8 cellular contexts compared by ENCODE assay signal in the genomic region with DNA sequence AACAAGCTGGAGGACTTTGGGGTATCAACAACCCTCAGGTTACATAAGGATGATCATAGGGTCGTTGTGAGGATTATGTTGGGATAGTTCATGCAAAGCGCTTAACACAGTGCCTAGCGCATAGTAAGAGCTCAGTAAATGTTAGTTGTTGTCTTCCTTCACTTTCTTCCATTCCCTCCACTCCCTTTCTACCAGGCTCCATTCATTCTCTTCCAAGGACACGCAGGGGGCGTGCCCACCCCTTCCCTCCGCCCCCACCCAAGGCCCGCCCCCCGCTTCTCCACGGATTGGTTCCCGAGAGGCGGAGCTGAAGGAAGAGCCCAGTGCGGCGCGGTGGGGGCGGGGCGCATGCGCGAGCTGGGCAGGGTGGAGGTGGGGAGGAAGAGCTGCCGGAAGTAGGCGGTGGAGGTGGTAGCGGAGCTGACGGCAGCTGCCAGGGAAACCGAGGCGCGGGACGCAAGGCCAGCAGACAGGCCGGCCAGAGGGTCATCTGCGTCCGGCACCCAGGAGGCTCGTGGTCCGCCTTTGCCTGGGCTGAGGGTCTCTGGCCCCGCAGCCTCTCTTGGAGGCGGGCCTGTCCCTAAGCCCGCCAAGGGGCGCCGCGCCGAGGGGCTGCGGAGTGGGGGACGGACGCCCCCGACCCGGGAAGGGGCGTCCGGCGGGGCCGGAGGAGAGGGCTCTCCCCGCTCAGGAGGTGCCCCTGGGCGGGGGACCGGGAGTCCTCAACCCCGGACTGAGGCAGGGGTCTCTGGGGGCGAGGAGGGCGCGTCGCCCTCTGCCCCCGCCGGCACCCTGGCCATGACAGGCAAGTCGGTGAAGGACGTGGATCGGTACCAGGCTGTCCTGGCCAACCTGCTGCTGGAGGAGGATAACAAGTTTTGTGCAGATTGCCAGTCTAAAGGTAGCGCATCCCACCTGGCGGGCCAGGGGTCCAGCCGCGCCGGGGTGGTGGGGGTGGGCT. TPM values are rescaled to one million over a fixed set of nuclear protein-coding genes. Genes with fewer than 3 reads are reported as not detected.
DNase-seq lines count a peak whose midpoint lies in the region; ATAC-seq and TF ChIP-seq lines count a peak whose summit lies in the region.

A gene (plus strand): TSS at position 405 of the 961 bp plus-strand sequence. CDS start 394 bp downstream, at position 799.

- 1 to 3% methylated on average over 9 to 32 of the region's 65 CpGs for WGBS in testis, 2 donors

- no peaks in the 10 kb centered on the region for H3K27me3 ChIP-seq in osteoblast (ENCODE audit: insufficient read depth, low read length)
- no peaks in the 10 kb centered on the region for H3K27me3 ChIP-seq in testis

- TF ChIP-seq CTCF in GM10248 (IDR thresholded peaks at IDR 0.05; ENCODE audit: control extremely low read depth, extremely low read depth, low read depth, missing control alignments) = no peak
- no peak for TF ChIP-seq CTCF in osteoblast (IDR thresholded peaks at IDR 0.05; ENCODE audit: extremely low read depth, low read depth, low read length)
- TF ChIP-seq CTCF in testis (IDR thresholded peaks at IDR 0.05) = no peak

- intact Hi-C loops in testis (cut with DNase I; ENCODE audit: low total_unique reads) = no loop called here

- peak; percentile 89 for ATAC-seq in HG02623 (IDR thresholded peaks at IDR 0.05; ENCODE audit: unreplicated experiment)

- peak within 1 kb of the TSS; percentile 87 for H3K4me2 ChIP-seq in osteoblast (ENCODE audit: insufficient read depth, low read length)

- CTCF ChIA-PET in GM10248 (lab: Yijun Ruan, JAX) = interaction anchor here (1.1 to 5.9 kb wide), 12 partner anchors 9 to 230 kb away, joined by 3 to 25 read pairs (median 7); no protein-coding TSS in a partner anchor

- peak within 1 kb of the TSS; percentile 83 for H2AFZ ChIP-seq in osteoblast (ENCODE audit: low read length)

- H3K9me3 Mint-ChIP-seq in activated naive CD8-positive, alpha-beta T cell (ENCODE audit: low read depth) = no peaks in the 10 kb centered on the region

- H3K9me3 ChIP-seq in osteoblast (ENCODE audit: low read depth, low read length) = no peaks in the 10 kb centered on the region
- no peaks in the 10 kb centered on the region for H3K9me3 ChIP-seq in testis

- no peaks in the 10 kb centered on the region for H3K27me3 Mint-ChIP-seq in activated naive CD8-positive, alpha-beta T cell

- H3K27ac ChIP-seq in osteoblast (ENCODE audit: low read depth, low read length) (peak within 1 kb of the TSS; percentile 88), testis (peak within 1 kb of the TSS; percentile 66 to 88)

- peaks cover 4% of the 10 kb centered on the region for H3K36me3 ChIP-seq in osteoblast (ENCODE audit: insufficient read depth, low read length)
- H3K36me3 ChIP-seq in testis (ENCODE audit: low read depth, missing control alignments) = no peaks in the 10 kb centered on the region

- H4K20me1 ChIP-seq in osteoblast (ENCODE audit: insufficient read depth, low read length) = no peaks in the 10 kb centered on the region

- POLR2A ChIA-PET in GM10248 (lab: Yijun Ruan, JAX) = interaction anchor here (0.5 to 1.9 kb wide), 8 partner anchors 9 to 337 kb away, joined by 3 to 14 read pairs (median 4); no protein-coding TSS in a partner anchor

- TF ChIP-seq POLR2A in testis (IDR thresholded peaks at IDR 0.05) = peak; percentile 13

- peak within 1 kb of the TSS; percentile 97 for H3K4me3 Mint-ChIP-seq in activated naive CD8-positive, alpha-beta T cell

- H3K4me1 ChIP-seq in osteoblast (ENCODE audit: insufficient read depth, low read length) (peaks cover 25% of the 10 kb centered on the region), testis (peaks cover 8% of the 10 kb centered on the region)

- peaks cover 42% of the 10 kb centered on the region for H3K79me2 ChIP-seq in osteoblast (ENCODE audit: insufficient read depth, low read length)

- peaks cover 13% of the 10 kb centered on the region for H3K36me3 Mint-ChIP-seq in activated naive CD8-positive, alpha-beta T cell

- H3K27ac Mint-ChIP-seq in activated naive CD8-positive, alpha-beta T cell = peak within 1 kb of the TSS; percentile 98

- DNase-seq in GM10248 (ENCODE audit: extremely low spot score) (peak; percentile 99), NCI-H1105 treated with DMSO at 0.1 percent for 48 hours (lab: John Stamatoyannopoulos, UW) (peak; percentile 91), SKM-1 treated with dmso at 0.1 percent for 144 hours (lab: John Stamatoyannopoulos, UW; ENCODE audit: unreplicated experiment) (peak; percentile 87), glomerular visceral epithelial cell (ENCODE audit: extremely low spot score) (peak; percentile 97), osteoblast (ENCODE audit: insufficient read length, low spot score, missing footprints) (peak; percentile 99), testis (peak; percentile 97)

- peaks cover 56% of the 10 kb centered on the region for H3K4me1 Mint-ChIP-seq in activated naive CD8-positive, alpha-beta T cell (ENCODE audit: low read depth)

- H3K4me3 ChIP-seq in osteoblast (ENCODE audit: insufficient read depth, low read length) (peak within 1 kb of the TSS; percentile 94), testis (peak within 1 kb of the TSS; percentile 94 to 100)

RNA-seq across cellular contexts. Expression of the gene that starts here (rescaled TPM):
- total RNA-seq in osteoblast = 14.1 and 20.3 TPM in 2 replicates
- 10 to 100 TPM; 23.0 to 27.1 TPM for total RNA-seq in testis
- 44.3 TPM for polyA plus RNA-seq in testis (ENCODE audit: insufficient read depth, low read depth, low replicate concordance)

Comparison
In these comparisons a context has a peak if more than half of its experiments do, and no peak if none do; other contexts are left out.
1. Peak in every context shown above with its lines: DNase-seq, ATAC-seq, H3K4me3 ChIP-seq and H3K27ac ChIP-seq.